Comparison of ENCODE assay signal across 9 cellular contexts in the genomic region with DNA sequence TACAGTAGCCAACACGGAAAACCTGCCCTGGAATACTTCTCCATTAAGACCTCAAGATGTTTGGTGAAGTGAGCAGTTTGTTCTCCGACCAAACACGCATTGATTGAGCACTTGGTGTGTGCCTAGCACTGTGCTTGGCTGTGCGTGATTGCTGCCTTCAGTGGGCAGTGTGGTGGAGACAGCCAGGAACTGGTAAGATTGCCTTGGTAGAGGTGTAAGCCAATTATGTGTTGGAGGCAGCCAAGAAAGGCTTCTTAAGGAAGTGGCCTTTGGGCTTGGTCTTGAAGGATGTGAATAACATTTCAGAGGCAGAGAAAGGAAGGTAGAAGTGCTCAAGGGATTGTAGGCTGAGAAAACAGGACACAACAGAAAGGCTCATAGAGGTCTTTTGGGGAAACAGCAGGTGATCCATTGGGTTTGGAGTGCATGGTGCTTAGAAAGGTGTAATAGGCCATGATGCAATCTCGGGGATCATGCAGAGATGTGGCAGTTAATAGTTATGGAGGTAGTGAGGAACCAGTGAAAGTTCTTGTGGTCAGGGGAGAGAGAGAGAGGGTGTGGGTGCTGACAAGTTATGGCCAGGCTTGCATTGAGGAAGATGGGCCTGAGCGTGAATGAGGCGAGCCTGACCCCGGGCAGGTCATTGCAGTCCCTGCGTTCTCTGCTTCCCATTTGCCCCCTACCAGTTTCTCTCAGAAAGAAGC. TPM values are rescaled to one million over a fixed set of nuclear protein-coding genes. Genes with fewer than 3 reads are reported as not detected.
DNase-seq lines count a peak whose midpoint lies in the region; ATAC-seq and TF ChIP-seq lines count a peak whose summit lies in the region.
"Had no signal": no experiment of that assay in that cellular context is flagged by ENCODE, and none has a peak within 500 bp of the region (broad histone marks: within the 10 kb centered on the region; RNA-seq: fewer than 3 reads in every experiment).

No MANE protein-coding gene starts in this region.

- ATAC-seq in HG03342 (IDR thresholded peaks at IDR 0.05; ENCODE audit: unreplicated experiment) (peak; percentile 38), upper lobe of right lung (peak; percentile 56)
- no peak for ATAC-seq in activated T-helper 17 cell treated with anti-CD3 and anti-CD28 coated beads, Interleukin-2, amount 50 U/mL, for 72 hours (replicated peaks)

- peaks cover 27% of the 10 kb centered on the region for H3K36me3 Mint-ChIP-seq in activated naive CD4-positive, alpha-beta T cell treated with anti-CD3 and anti-CD28 coated beads for 36 hours (ENCODE audit: low read depth)
- H3K36me3 Mint-ChIP-seq in activated T-helper 17 cell treated with anti-CD3 and anti-CD28 coated beads, Interleukin-2, amount 50 U/mL, for 72 hours (ENCODE audit: low read depth), result peaks cover 29% of the 10 kb centered on the region

- CTCF ChIA-PET in activated naive CD4-positive, alpha-beta T cell treated with anti-CD3 and anti-CD28 coated beads for 36 hours (lab: Charles Lee), result no interaction called here

- H3K9me3 ChIP-seq in upper lobe of right lung, result no peaks in the 10 kb centered on the region
- H3K9me3 ChIP-seq: right atrium auricular region had no signal

- no peaks in the 10 kb centered on the region for H3K27me3 ChIP-seq in upper lobe of right lung
- H3K27me3 ChIP-seq: right atrium auricular region had no signal

- intact Hi-C loops in activated naive CD4-positive, alpha-beta T cell treated with anti-CD3 and anti-CD28 coated beads for 36 hours (cut with micrococcal nuclease), result loop anchor here (5.0 kb wide), 1 partner anchor 1385 kb away; a partner anchor contains a TSS
- intact Hi-C loops in upper lobe of right lung (cut with DNase I), result no loop called here

- H3K4me3 ChIP-seq in upper lobe of right lung, result no peak overlapping the region
- H3K4me3 ChIP-seq: right atrium auricular region had no signal

- H3K4me1 Mint-ChIP-seq in activated naive CD4-positive, alpha-beta T cell treated with anti-CD3 and anti-CD28 coated beads for 36 hours (ENCODE audit: low read depth), result peaks cover 79% of the 10 kb centered on the region
- H3K4me1 Mint-ChIP-seq in activated T-helper 17 cell treated with anti-CD3 and anti-CD28 coated beads, Interleukin-2, amount 50 U/mL, for 72 hours, result peaks cover 53% of the 10 kb centered on the region

- peak overlapping the region; percentile 97 for H3K27ac Mint-ChIP-seq in activated naive CD4-positive, alpha-beta T cell treated with anti-CD3 and anti-CD28 coated beads for 36 hours
- H3K27ac Mint-ChIP-seq in activated T-helper 17 cell treated with anti-CD3 and anti-CD28 coated beads, Interleukin-2, amount 50 U/mL, for 72 hours, result peak overlapping the region; percentile 88

- peak; percentile 35 for DNase-seq in activated naive CD4-positive, alpha-beta T cell treated with anti-CD3 and anti-CD28 coated beads for 36 hours
- DNase-seq in activated naive CD4-positive, alpha-beta T cell (lab: John Stamatoyannopoulos, UW), result no peak
- no peak for DNase-seq in upper lobe of right lung
- no peak for DNase-seq in NCI-H1417 treated with DMSO at 0.1 percent for 48 hours (lab: John Stamatoyannopoulos, UW)
- DNase-seq in HuH-7.5 (ENCODE audit: low spot score), result no peak
- no peak for DNase-seq in ureter (ENCODE audit: low spot score)

- no peaks in the 10 kb centered on the region for H3K9me3 Mint-ChIP-seq in activated naive CD4-positive, alpha-beta T cell treated with anti-CD3 and anti-CD28 coated beads for 36 hours
- H3K9me3 Mint-ChIP-seq in activated T-helper 17 cell treated with anti-CD3 and anti-CD28 coated beads, Interleukin-2, amount 50 U/mL, for 72 hours, result no peaks in the 10 kb centered on the region

- H3K4me1 ChIP-seq in upper lobe of right lung, result peaks cover 69% of the 10 kb centered on the region

- peak overlapping the region; percentile 17 for H3K4me3 Mint-ChIP-seq in activated naive CD4-positive, alpha-beta T cell treated with anti-CD3 and anti-CD28 coated beads for 36 hours
- H3K4me3 Mint-ChIP-seq in activated T-helper 17 cell treated with anti-CD3 and anti-CD28 coated beads, Interleukin-2, amount 50 U/mL, for 72 hours, result peak overlapping the region; percentile 81

- no peaks in the 10 kb centered on the region for H3K27me3 Mint-ChIP-seq in activated naive CD4-positive, alpha-beta T cell treated with anti-CD3 and anti-CD28 coated beads for 36 hours (ENCODE audit: low read depth)
- no peaks in the 10 kb centered on the region for H3K27me3 Mint-ChIP-seq in activated T-helper 17 cell treated with anti-CD3 and anti-CD28 coated beads, Interleukin-2, amount 50 U/mL, for 72 hours

- peak overlapping the region; percentile 34 for H3K27ac ChIP-seq in upper lobe of right lung
- H3K27ac ChIP-seq: right atrium auricular region had no signal

- TF ChIP-seq CTCF in upper lobe of right lung (IDR thresholded peaks at IDR 0.05), result no peak

- H3K36me3 ChIP-seq in upper lobe of right lung, result no peaks in the 10 kb centered on the region
- H3K36me3 ChIP-seq: right atrium auricular region had no signal

RNA-seq across cellular contexts. Expression of a gene that starts 6.3 kb away (rescaled TPM):
- 10 to 100 TPM; 31.2 to 33.0 TPM for total RNA-seq in activated naive CD4-positive, alpha-beta T cell treated with anti-CD3 and anti-CD28 coated beads for 36 hours
- 10 to 100 TPM; 15.0 to 20.1 TPM for total RNA-seq in activated T-helper 17 cell treated with anti-CD3 and anti-CD28 coated beads, Interleukin-2, amount 50 U/mL, for 72 hours
- 38.6 TPM for total RNA-seq in upper lobe of right lung
- total RNA-seq in ureter, result 16.9 TPM
